Comparison of ENCODE assay signal across 7 cellular contexts in the genomic region with DNA sequence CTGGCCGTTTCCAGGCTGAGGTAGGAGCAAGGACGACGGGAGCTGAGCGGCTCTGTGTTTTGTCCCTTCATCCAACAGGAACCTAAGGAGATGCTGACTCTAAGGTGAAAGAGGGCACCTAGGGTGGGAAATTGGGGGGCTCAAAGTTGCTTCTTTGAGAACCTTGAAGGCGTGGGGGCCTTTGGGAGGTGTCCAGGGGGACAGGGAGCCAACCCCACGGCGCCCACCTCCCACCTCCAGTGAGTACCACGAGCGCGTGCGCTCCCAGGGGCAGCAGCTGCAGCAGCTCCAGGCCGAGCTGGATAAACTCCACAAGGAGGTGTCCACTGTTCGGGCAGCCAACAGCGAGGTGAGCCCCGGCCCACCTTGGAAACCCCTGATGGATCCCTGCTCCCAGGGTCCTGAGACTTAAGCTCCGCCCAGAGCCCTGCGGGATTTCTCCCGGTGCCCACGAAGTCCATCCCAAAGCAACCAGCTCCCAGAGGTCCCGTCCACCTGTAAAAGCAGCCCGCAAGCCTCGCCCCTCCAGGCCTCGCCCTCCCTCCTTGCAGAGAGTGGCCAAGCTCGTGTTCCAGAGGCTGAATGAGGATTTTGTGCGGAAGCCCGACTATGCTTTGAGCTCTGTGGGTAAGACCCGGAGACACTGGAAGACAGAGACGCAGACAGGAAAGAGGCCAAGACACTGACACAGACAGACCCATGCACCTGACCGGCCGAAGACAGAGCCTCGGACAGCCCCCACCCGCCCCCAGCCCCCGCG. TPM values are rescaled to one million over a fixed set of nuclear protein-coding genes. Genes with fewer than 3 reads are reported as not detected.
DNase-seq lines count a peak whose midpoint lies in the region; TF ChIP-seq lines count a peak whose summit lies in the region.

No MANE protein-coding gene starts in this region.

- intact Hi-C loops in ascending aorta (cut with DNase I): loop anchor here (1.0 to 5.0 kb wide), 2 partner anchors 17 to 334 kb away; a partner anchor contains a TSS

- no peak for TF ChIP-seq CTCF in GM06990 (IDR thresholded peaks at IDR 0.05; ENCODE audit: insufficient read depth, low read length, poor library complexity, severe bottlenecking)
- TF ChIP-seq CTCF in ascending aorta (IDR thresholded peaks at IDR 0.05): no peak
- TF ChIP-seq CTCF in suprapubic skin (IDR thresholded peaks at IDR 0.05): no peak

- H3K9me3 ChIP-seq in ascending aorta (no peaks in the 10 kb centered on the region), suprapubic skin (no peaks in the 10 kb centered on the region)

- H3K4me3 ChIP-seq in GM06990 (replicated peaks; ENCODE audit: low read depth, low read length) (peak overlapping the region; percentile 74), ascending aorta (peak overlapping the region; percentile 60 to 61), suprapubic skin (peak overlapping the region; percentile 61)

- no peak for TF ChIP-seq EP300 in suprapubic skin (IDR thresholded peaks at IDR 0.05)

- H3K36me3 ChIP-seq in GM06990 (ENCODE audit: control insufficient read depth, insufficient read depth, low read length) (no peaks in the 10 kb centered on the region; the same call in 1 of the 2 replicates), ascending aorta (no peaks in the 10 kb centered on the region), suprapubic skin (peaks cover 7% of the 10 kb centered on the region)

- peak overlapping the region; percentile 71 to 75 for H3K27ac ChIP-seq in ascending aorta
- H3K27ac ChIP-seq in suprapubic skin: no peak overlapping the region

- H3K27me3 ChIP-seq in GM06990 (replicated peaks; ENCODE audit: control insufficient read depth, insufficient read depth, low read length): no peaks in the 10 kb centered on the region
- H3K27me3 ChIP-seq in ascending aorta: no peaks in the 10 kb centered on the region
- no peaks in the 10 kb centered on the region for H3K27me3 ChIP-seq in suprapubic skin

- under 1% methylated on average over 14 of the region's 34 CpGs for WGBS in suprapubic skin

- H3K4me1 ChIP-seq in ascending aorta (peaks cover 5 to 16% of the 10 kb centered on the region in 2 donors), suprapubic skin (peaks cover 38% of the 10 kb centered on the region)

- no peak for TF ChIP-seq POLR2A in suprapubic skin (IDR thresholded peaks at IDR 0.05)

- DNase-seq in GM06990 (ENCODE audit: extremely low read depth, insufficient read length) (no peak), NCI-H345 treated with DMSO at 0.1 percent for 48 hours (lab: John Stamatoyannopoulos, UW; ENCODE audit: unreplicated experiment) (peak; percentile 48), ascending aorta (ENCODE audit: low spot score in 2 of 2) (no peak), islet precursor cell (peak; percentile 66), suprapubic skin (ENCODE audit: low spot score in 2 of 2) (no peak), NCI-H2107 treated with DMSO at 0.1 percent for 48 hours (lab: John Stamatoyannopoulos, UW; ENCODE audit: unreplicated experiment) (no peak), iPS-NIHi7 (ENCODE audit: extremely low spot score) (no peak)

RNA-seq across cellular contexts. Expression of a gene that starts 2.9 kb away (rescaled TPM):
- total RNA-seq in ascending aorta: 35.3 TPM
- under 1 TPM in 1 of 4 donors, not detected in 3; 0.89 TPM for total RNA-seq in suprapubic skin

RNA-seq across cellular contexts. Expression of a gene that starts 46.1 kb away (rescaled TPM):
- total RNA-seq in ascending aorta (208 TPM), suprapubic skin (100 to 1,000 TPM in 2 of 4 donors, 10 to 100 TPM in 2; 43.3 to 238 (median 103) TPM)

RNA-seq across cellular contexts. Expression of a gene that starts 46.1 kb away (rescaled TPM):
- total RNA-seq in ascending aorta (8.9 TPM), suprapubic skin (10 to 100 TPM; 21.6 to 38.7 (median 32.7) TPM)

Comparison
In these comparisons a context has a peak if more than half of its experiments do, and no peak if none do; other contexts are left out.
1. DNase-seq: peak in NCI-H345 treated with DMSO at 0.1 percent for 48 hours (single experiment) and islet precursor cell (single experiment); none in GM06990 (single experiment), ascending aorta (0 of 2), suprapubic skin (0 of 2), NCI-H2107 treated with DMSO at 0.1 percent for 48 hours (single experiment) and iPS-NIHi7 (single experiment).
2. RNA of a gene that starts 2.9 kb away (total RNA-seq): 35.3 TPM in ascending aorta (single experiment); 0.89 TPM in suprapubic skin; every median in the first group is over 10 times any median in the second.
3. Peak in every context shown above with its lines, with median percentiles within 50 percentile points of each other: H3K4me3 ChIP-seq.